In the genomic region with DNA sequence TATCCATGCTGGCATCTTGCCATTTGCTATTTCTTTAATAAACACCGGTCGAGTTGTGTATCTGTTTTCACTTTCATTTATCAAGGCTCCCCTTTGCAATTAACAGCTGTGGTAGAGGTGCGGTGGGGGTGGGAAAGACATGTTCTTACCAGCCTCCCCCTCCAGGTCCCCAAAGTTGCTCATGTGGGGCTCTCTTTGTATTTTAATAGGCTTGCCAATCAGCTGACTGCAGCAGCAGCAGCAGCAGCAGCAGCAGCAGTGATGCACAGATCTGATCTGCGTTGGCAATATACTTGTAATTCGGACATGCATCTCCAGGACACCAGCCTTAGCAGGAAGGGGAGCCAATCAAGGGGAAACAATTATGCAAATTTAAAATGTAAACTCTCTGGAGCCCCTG, we compare ENCODE assay signal across 11 cellular contexts. TPM values are rescaled to one million over a fixed set of nuclear protein-coding genes. Genes with fewer than 3 reads are reported as not detected.
A peak's percentile ranks its signal among the peaks of the same experiment; 100 is the strongest.
DNase-seq lines count a peak whose midpoint lies in the region; ATAC-seq and TF ChIP-seq lines count a peak whose summit lies in the region.
"Had no signal": no experiment of that assay in that cellular context is flagged by ENCODE, and none has a peak within 500 bp of the region (broad histone marks: within the 10 kb centered on the region; RNA-seq: fewer than 3 reads in every experiment).

No MANE protein-coding gene starts in this region.

- TF ChIP-seq CTCF in GM13976 (IDR thresholded peaks at IDR 0.05; ENCODE audit: borderline replicate concordance, control extremely low read depth, extremely low read depth, insufficient read depth, missing control alignments) (no peak), colonic mucosa (IDR thresholded peaks at IDR 0.05) (no peak)

- H3K4me1 ChIP-seq in colonic mucosa, result no peaks in the 10 kb centered on the region

- peaks cover 76 to 78% of the 10 kb centered on the region in 2 donors for H3K4me1 Mint-ChIP-seq in immature natural killer cell

- peak; percentile 26 for DNase-seq in GM13976 (ENCODE audit: low spot score)
- DNase-seq in NCI-H1105 treated with DMSO at 0.1 percent for 48 hours (lab: John Stamatoyannopoulos, UW), result peak; percentile 74
- DNase-seq in immature natural killer cell, result peak; percentile 64 to 82 (median 69)
- DNase-seq in HPDE6-E6E7 (ENCODE audit: extremely low spot score), result no peak
- no peak for DNase-seq in colonic mucosa
- DNase-seq in DMS79 (lab: John Stamatoyannopoulos, UW), result no peak
- no peak for DNase-seq in NCI-H128 (lab: John Stamatoyannopoulos, UW; ENCODE audit: unreplicated experiment)
- DNase-seq: aorta, H9, NCI-H524 treated with DMSO at 0.1 percent for 48 hours had no signal

- ATAC-seq in GM21515 (IDR thresholded peaks at IDR 0.05; ENCODE audit: unreplicated experiment), result peak; percentile 54

- intact Hi-C loops in colonic mucosa (cut with DNase I), result no loop called here

- H3K4me3 ChIP-seq in colonic mucosa, result no peak overlapping the region

- no peaks in the 10 kb centered on the region for H3K9me3 Mint-ChIP-seq in immature natural killer cell
- H3K9me3 Mint-ChIP-seq: H9 had no signal

- H3K27me3 Mint-ChIP-seq in immature natural killer cell (ENCODE audit: low read depth in 3 of 3), result peaks cover 0 to 9% (median 0%) of the 10 kb centered on the region in 3 donors

- H3K27ac ChIP-seq in colonic mucosa, result no peak overlapping the region

- no peaks in the 10 kb centered on the region for H3K9me3 ChIP-seq in colonic mucosa

- no peaks in the 10 kb centered on the region for H3K36me3 Mint-ChIP-seq in immature natural killer cell

- no peak overlapping the region for H3K9ac ChIP-seq in colonic mucosa (ENCODE audit: low read depth in 2 of 2, low read length in 2 of 2)

- in situ Hi-C loops in GM13976 (cut with MboI; ENCODE audit: low sequenced_read_pairs, unreplicated experiment), result no loop called here

- H3K27ac Mint-ChIP-seq in immature natural killer cell, result peak overlapping the region; percentile 68 to 91 (median 82)

- H3K4me3 Mint-ChIP-seq in immature natural killer cell, result peak overlapping the region; percentile 68 to 89 (median 80)
- H3K4me3 Mint-ChIP-seq: H9 had no signal

- no peaks in the 10 kb centered on the region for H3K27me3 ChIP-seq in colonic mucosa

- no peaks in the 10 kb centered on the region for H3K36me3 ChIP-seq in colonic mucosa

RNA-seq across cellular contexts. Expression of a gene that starts 40.3 kb away (rescaled TPM):
- under 1 TPM in 1 of 3 donors, not detected in 2; 0.17 TPM for polyA plus RNA-seq in immature natural killer cell
- 10 to 100 TPM in 1 of 2 donors, 1 to 10 TPM in 1; 5.5 to 26.8 TPM for total RNA-seq in colonic mucosa

Comparison
In these comparisons a context has a peak if more than half of its experiments do, and no peak if none do; other contexts are left out.
1. DNase-seq: peak in GM13976 (single experiment), NCI-H1105 treated with DMSO at 0.1 percent for 48 hours (single experiment) and immature natural killer cell (3 of 3); none in HPDE6-E6E7 (single experiment), colonic mucosa (single experiment), DMS79 (single experiment) and NCI-H128 (single experiment).